In the genomic region with DNA sequence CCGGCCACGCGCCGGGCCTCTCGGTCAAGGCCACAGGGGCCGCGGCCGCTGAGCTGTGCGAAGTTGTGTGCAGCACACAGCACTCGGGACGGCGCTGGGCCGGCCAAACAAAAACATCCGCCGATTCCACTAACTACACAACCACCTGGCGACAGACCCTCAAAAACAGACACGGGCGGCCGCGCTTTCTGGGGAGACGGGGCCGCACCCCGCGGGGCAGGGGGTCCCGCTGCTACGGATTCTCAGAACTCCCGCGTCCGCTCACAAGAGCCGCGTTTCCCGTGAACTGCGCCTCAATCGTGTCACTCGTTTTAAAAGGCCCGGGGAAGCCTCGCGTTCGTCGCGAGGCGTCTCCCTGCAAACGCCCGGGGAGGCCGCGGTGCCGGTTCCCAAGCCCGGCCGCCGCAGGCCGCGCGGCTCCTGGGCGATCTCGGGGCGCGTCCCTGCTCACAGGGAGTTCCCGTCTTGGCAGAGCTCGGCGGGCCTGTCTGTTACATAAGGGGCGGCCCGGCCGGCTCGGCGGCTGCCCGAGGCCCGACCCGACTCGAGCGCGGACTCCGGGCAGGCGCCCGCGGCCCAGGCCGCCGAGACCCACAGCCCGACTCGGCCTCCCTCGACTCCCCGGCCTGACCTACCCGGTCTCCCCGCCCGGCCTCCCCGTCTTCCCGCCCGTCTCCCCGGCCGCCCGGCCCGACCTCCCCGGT, we compare ENCODE assay signal across 8 cellular contexts. TPM values are rescaled to one million over a fixed set of nuclear protein-coding genes. Genes with fewer than 3 reads are reported as not detected.
DNase-seq lines count a peak whose midpoint lies in the region; ATAC-seq and TF ChIP-seq lines count a peak whose summit lies in the region.

No MANE protein-coding gene starts in this region.

- H3K9me3 ChIP-seq in mesodermal cell (ENCODE audit: control insufficient read depth, low read length) (peaks cover 11% of the 10 kb centered on the region), transverse colon (no peaks in the 10 kb centered on the region)

- 0% methylated on average over 55 to 83 of the region's 92 CpGs for WGBS in mesodermal cell (ENCODE audit: insufficient coverage in 2 of 2), 2 experiments
- 0% methylated on average over 68 of the region's 92 CpGs; no CpG with 5 or more reads in 1 of the 2 donors for WGBS in transverse colon (ENCODE audit: low coverage in 1 of 2), 2 donors

- H3K4me1 ChIP-seq in mesodermal cell (ENCODE audit: control insufficient read depth, insufficient read depth, low read length, poor library complexity, severe bottlenecking) (peaks cover 7% of the 10 kb centered on the region), transverse colon (peaks cover 18 to 37% (median 23%) of the 10 kb centered on the region in 4 donors)

- peaks cover 4% of the 10 kb centered on the region for H3K9me3 Mint-ChIP-seq in T-helper 2 cell treated with Interferon-gamma antibody and Interleukin-4, amounts not matched to agents 5 μg/mL and 100 μg/mL, for 36 hours

- H3K27ac ChIP-seq in mesodermal cell (ENCODE audit: low read depth, low read length, severe bottlenecking) (peak overlapping the region; percentile 59), transverse colon (peak overlapping the region; percentile 82 to 98 (median 92))

- H3K4me3 Mint-ChIP-seq in T-helper 2 cell treated with Interferon-gamma antibody and Interleukin-4, amounts not matched to agents 5 μg/mL and 100 μg/mL, for 36 hours: peak overlapping the region; percentile 93

- H3K36me3 ChIP-seq in mesodermal cell (ENCODE audit: control insufficient read depth, insufficient read depth, low read length): peaks cover 40% of the 10 kb centered on the region
- H3K36me3 ChIP-seq in transverse colon: peaks cover 0 to 19% (median 7%) of the 10 kb centered on the region in 4 donors

- TF ChIP-seq CTCF in GM20000 (IDR thresholded peaks at IDR 0.05; ENCODE audit: extremely low read depth, missing control alignments) (no peak), transverse colon (IDR thresholded peaks at IDR 0.05) (no peak)

- no peak for TF ChIP-seq POLR2A in transverse colon (IDR thresholded peaks at IDR 0.05)

- no peak for ATAC-seq in GM19467 (IDR thresholded peaks at IDR 0.05; ENCODE audit: unreplicated experiment)

- H3K4me3 ChIP-seq in mesodermal cell (ENCODE audit: extremely low read depth, insufficient read depth, low read length, poor library complexity, severe bottlenecking) (peak overlapping the region; percentile 84), transverse colon (peak overlapping the region; percentile 53 to 100 (median 86))

- peaks cover 36% of the 10 kb centered on the region for H3K4me1 Mint-ChIP-seq in T-helper 2 cell treated with Interferon-gamma antibody and Interleukin-4, amounts not matched to agents 5 μg/mL and 100 μg/mL, for 36 hours (ENCODE audit: low read depth)

- no peak for TF ChIP-seq EP300 in transverse colon (IDR thresholded peaks at IDR 0.05; ENCODE audit: low read depth)

- H3K27ac Mint-ChIP-seq in T-helper 2 cell treated with Interferon-gamma antibody and Interleukin-4, amounts not matched to agents 5 μg/mL and 100 μg/mL, for 36 hours: peak overlapping the region; percentile 93

- peak; percentile 14 for DNase-seq in ACHN
- DNase-seq in GM20000 (ENCODE audit: low spot score): peak; percentile 54
- DNase-seq in T-helper 2 cell treated with Interferon-gamma antibody and Interleukin-4, amounts not matched to agents 5 μg/mL and 100 μg/mL, for 36 hours (ENCODE audit: low spot score): no peak
- peak; percentile 23 for DNase-seq in effector CD8-positive, alpha-beta T cell (lab: John Stamatoyannopoulos, UW)
- peak; percentile 47 for DNase-seq in transverse colon
- DNase-seq in NCI-H2029 (lab: John Stamatoyannopoulos, UW): no peak

- intact Hi-C loops in transverse colon (cut with DNase I; ENCODE audit: low total_unique reads): no loop called here

- no peaks in the 10 kb centered on the region for H3K27me3 Mint-ChIP-seq in T-helper 2 cell treated with Interferon-gamma antibody and Interleukin-4, amounts not matched to agents 5 μg/mL and 100 μg/mL, for 36 hours (ENCODE audit: low read depth)

- in situ Hi-C loops in ACHN (cut with HindIII; ENCODE audit: low pct_ligation_motif_present, low pct_unique_long_range_greater_than_20kb, low sequenced_read_pairs): no loop called here
- in situ Hi-C loops in transverse colon (cut with MboI; ENCODE audit: low pct_ligation_motif_present in 1 of 4, low pct_unique_long_range_greater_than_20kb in 1 of 4, low sequenced_read_pairs in 3 of 4): no loop called here

- no peaks in the 10 kb centered on the region for H3K27me3 ChIP-seq in transverse colon

- H3K36me3 Mint-ChIP-seq in T-helper 2 cell treated with Interferon-gamma antibody and Interleukin-4, amounts not matched to agents 5 μg/mL and 100 μg/mL, for 36 hours (ENCODE audit: low read depth): peaks cover 30% of the 10 kb centered on the region

RNA-seq across cellular contexts. Expression of a gene that starts 0.9 kb away (rescaled TPM):
- 23.8 TPM for polyA plus RNA-seq in mesodermal cell (2013, experiment 1 of 2)
- polyA plus RNA-seq in mesodermal cell (2013, experiment 2 of 2): 22.8 TPM
- 10 to 100 TPM; 43.4 to 70.5 (median 50.3) TPM for total RNA-seq in transverse colon

RNA-seq across cellular contexts. Expression of a gene that starts 26.9 kb away (rescaled TPM):
- 19.4 TPM for polyA plus RNA-seq in mesodermal cell (2013, experiment 1 of 2)
- polyA plus RNA-seq in mesodermal cell (2013, experiment 2 of 2): 17.8 TPM
- 10 to 100 TPM; 19.9 to 30.7 (median 24.9) TPM for total RNA-seq in transverse colon

Comparison
In these comparisons a context has a peak if more than half of its experiments do, and no peak if none do; other contexts are left out.
1. DNase-seq: peak in ACHN (single experiment), GM20000 (single experiment), effector CD8-positive, alpha-beta T cell (single experiment) and transverse colon (single experiment); none in T-helper 2 cell treated with Interferon-gamma antibody and Interleukin-4, amounts not matched to agents 5 μg/mL and 100 μg/mL, for 36 hours (single experiment) and NCI-H2029 (single experiment).